Comparison of ENCODE assay signal across 13 cellular contexts in genomic region chr16:3007059-3007956, GRCh38. TPM values are rescaled to one million over a fixed set of nuclear protein-coding genes. Genes with fewer than 3 reads are reported as not detected.
DNase-seq lines count a peak whose midpoint lies in the region; ATAC-seq, FAIRE-seq and TF ChIP-seq lines count a peak whose summit lies in the region.
"Had no signal": no experiment of that assay in that cellular context is flagged by ENCODE, and none has a peak within 500 bp of the region (broad histone marks: within the 10 kb centered on the region; RNA-seq: fewer than 3 reads in every experiment).

No MANE protein-coding gene starts in this region.

- H3K79me2 ChIP-seq in GM12878 (ENCODE audit: control insufficient read depth, insufficient read depth, low read length), result no peaks in the 10 kb centered on the region

- H3K4me1 ChIP-seq in GM12878 (ENCODE audit: control insufficient read depth, insufficient read depth, low read length), result peaks cover 17% of the 10 kb centered on the region
- H3K4me1 ChIP-seq in mucosa of rectum (ENCODE audit: control insufficient read depth in 2 of 2, insufficient read depth in 2 of 2, low read length in 2 of 2), result peaks cover 32 to 37% of the 10 kb centered on the region in 2 donors

- peaks cover 0 to 17% of the 10 kb centered on the region in 2 experiments for H3K27me3 ChIP-seq in GM12878 (replicated peaks in 1 of 2; ENCODE audit: control insufficient read depth in 2 of 2, insufficient read depth in 2 of 2, low read length in 1 of 2)
- peaks cover 0 to 13% of the 10 kb centered on the region in 2 donors for H3K27me3 ChIP-seq in mucosa of rectum (ENCODE audit: control insufficient read depth in 2 of 2, insufficient read depth in 2 of 2, low read length in 2 of 2)
- H3K27me3 ChIP-seq in dorsolateral prefrontal cortex, result peaks cover 0 to 32% (median 8%) of the 10 kb centered on the region in 45 donors
- H3K27me3 ChIP-seq: thyroid gland had no signal

- no peak overlapping the region; the same call in 1 of the 2 replicates for H2AFZ ChIP-seq in GM12878 (ENCODE audit: control insufficient read depth, low read depth, low read length)

- DNase-seq in Calu3 (peak; percentile 52), KG1 (lab: John Stamatoyannopoulos, UW) (peak; percentile 38), GM12878 (ENCODE audit: low read depth, low spot score) (no peak), DMS114 treated with DMSO at 0.1 percent for 48 hours (lab: John Stamatoyannopoulos, UW; ENCODE audit: unreplicated experiment) (no peak), dorsolateral prefrontal cortex (no peak)
- DNase-seq: COR-L47, thyroid gland had no signal

- H3K27ac Mint-ChIP-seq in Calu3 (ENCODE audit: unreplicated experiment), result peak overlapping the region; percentile 76

- no peak overlapping the region for H3K9ac ChIP-seq in GM12878 (ENCODE audit: control insufficient read depth, insufficient read depth, low read length)
- peak overlapping the region; percentile 60 for H3K9ac ChIP-seq in mucosa of rectum (ENCODE audit: low read depth in 1 of 2, low read length in 2 of 2)

- intact Hi-C loops in Calu3 (cut with micrococcal nuclease; ENCODE audit: unreplicated experiment), result loop anchor here (1.0 kb wide), 1 partner anchor 13 kb away; the partner anchor contains the start of gene TNFRSF12A
- intact Hi-C loops in GM12878 (cut with micrococcal nuclease; ENCODE audit: unreplicated experiment), result no loop called here
- intact Hi-C loops in dorsolateral prefrontal cortex (cut with DNase I), result loop anchor here in 1 of 2 donors (2.0 kb wide), 1 partner anchor 23 kb away; no protein-coding TSS in a partner anchor

- no peak for TF ChIP-seq POLR2A in GM12878 (IDR thresholded peaks at IDR 0.05; ENCODE audit: low read depth, low read length)

- H3K9me3 Mint-ChIP-seq in Calu3 (ENCODE audit: low read depth, unreplicated experiment), result no peaks in the 10 kb centered on the region

- BruUV-seq in Calu3 (replicated peaks; lab: Mats Ljungman, UMichigan) (TSS peak; percentile 40), GM12878 (replicated peaks; lab: Mats Ljungman, UMichigan) (no TSS peak)

- WGBS in GM12878 (ENCODE audit: insufficient coverage, insufficient replicate concordance, low lambda C conversion rate, missing lambda C conversion rate), result 28% methylated on average over 13 of the region's 13 CpGs

- H4K20me1 ChIP-seq in GM12878 (ENCODE audit: control insufficient read depth, insufficient read depth), result no peaks in the 10 kb centered on the region

- in situ Hi-C loops in GM12878 (cut with MboI), result no loop called here

- no peaks in the 10 kb centered on the region for H3K36me3 ChIP-seq in GM12878 (ENCODE audit: control insufficient read depth in 2 of 2, insufficient read depth in 2 of 2, low read length in 1 of 2)
- H3K36me3 ChIP-seq in mucosa of rectum (ENCODE audit: control insufficient read depth in 2 of 2, insufficient read depth in 2 of 2, low read length in 2 of 2), result no peaks in the 10 kb centered on the region
- H3K36me3 ChIP-seq: thyroid gland had no signal

- RAD21 ChIA-PET in GM12878 (lab: Charles Lee; ENCODE audit: unreplicated experiment), result interaction anchor here (1.5 to 2.1 kb wide), 2 partner anchors 15 to 21 kb away, joined by 7 to 8 read pairs; no protein-coding TSS in a partner anchor

- no peak for TF ChIP-seq RAD21 in GM12878 (IDR thresholded peaks at IDR 0.05; ENCODE audit: insufficient read depth, low read depth, low read length)

- H3K27me3 Mint-ChIP-seq in Calu3 (ENCODE audit: unreplicated experiment), result no peaks in the 10 kb centered on the region

- SMC1A ChIA-PET in GM12878 (lab: Charles Lee; ENCODE audit: uncharacterized antibody, unreplicated experiment), result interaction anchor here (7.2 kb wide), 1 partner anchor 19 kb away, joined by 91 read pairs; the partner anchor contains the start of genes HCFC1R1 and THOC6

- H3K4me3 ChIP-seq in GM12878 (no peak overlapping the region), mucosa of rectum (ENCODE audit: low read length in 2 of 2) (peak overlapping the region; percentile 37 to 60), dorsolateral prefrontal cortex (peak overlapping the region in 3 of 59 donors; percentile 12 to 27 (median 15))
- H3K4me3 ChIP-seq: thyroid gland had no signal

- CTCF ChIA-PET in Calu3 (lab: Charles Lee) (interaction anchor here (1.0 to 7.7 kb wide), 3 partner anchors 13 to 24 kb away, joined by 5 to 126 read pairs (median 5); partner anchors contain the start of genes CLDN6, HCFC1R1, THOC6 and TNFRSF12A), GM12878 (lab: Yijun Ruan, JAX) (interaction anchor here (0.9 to 11.3 kb wide), 2 partner anchors 19 to 52 kb away, joined by 3 to 421 read pairs; partner anchors contain the start of genes CLDN6, HCFC1R1, THOC6 and TNFRSF12A)

- no peak overlapping the region for H3K27ac ChIP-seq in GM12878 (ENCODE audit: control insufficient read depth, insufficient read depth)
- H3K27ac ChIP-seq in mucosa of rectum (ENCODE audit: low read depth in 2 of 2, low read length in 2 of 2), result peak overlapping the region; percentile 90 to 91
- H3K27ac ChIP-seq in dorsolateral prefrontal cortex, result peak overlapping the region in 6 of 59 donors; percentile 17 to 44 (median 26)
- H3K27ac ChIP-seq: thyroid gland had no signal

- no peak for TF ChIP-seq EP300 in GM12878 (IDR thresholded peaks at IDR 0.05; ENCODE audit: borderline replicate concordance in 1 of 2, control insufficient read depth in 1 of 2, low read depth in 2 of 2, low read length in 2 of 2)

- TF ChIP-seq CTCF in Calu3 (IDR thresholded peaks at IDR 0.05; ENCODE audit: unreplicated experiment) (no peak), GM12878 (IDR thresholded peaks at IDR 0.05 in 2 of 3, conservative IDR thresholded peaks at IDR 0.05 in 1 of 3; ENCODE audit: control insufficient read depth in 2 of 3, extremely low read depth in 1 of 3, insufficient read depth in 1 of 3, low read depth in 3 of 3, low read length in 3 of 3) (no peak), dorsolateral prefrontal cortex (IDR thresholded peaks at IDR 0.05 in 54 of 56, conservative IDR thresholded peaks at IDR 0.05 in 2 of 56; ENCODE audit: low read depth in 1 of 56, partially characterized antibody in 56 of 56) (no peak)

- peak overlapping the region; percentile 87 for H3K4me3 Mint-ChIP-seq in Calu3 (ENCODE audit: low read depth, unreplicated experiment)

- H3K4me2 ChIP-seq in GM12878 (ENCODE audit: control insufficient read depth, insufficient read depth), result peak overlapping the region; percentile 26; the same call in 1 of the 2 replicates

- FAIRE-seq in GM12878 (lab: Jason Lieb, UNC), result peak; percentile 41

- POLR2A ChIA-PET in GM12878 (lab: Charles Lee), result interaction anchor here (0.6 to 2.1 kb wide), 4 partner anchors 12 to 25 kb away, joined by 3 to 5 read pairs (median 4); partner anchors contain the start of gene TNFRSF12A

- peaks cover 37% of the 10 kb centered on the region for H3K4me1 Mint-ChIP-seq in Calu3 (ENCODE audit: low read depth, unreplicated experiment)

- peaks cover 92% of the 10 kb centered on the region for H3K36me3 Mint-ChIP-seq in Calu3 (ENCODE audit: insufficient read depth, unreplicated experiment)

- H3K9me3 ChIP-seq in GM12878 (replicated peaks; ENCODE audit: control insufficient read depth, insufficient read depth, low read length), result no peaks in the 10 kb centered on the region
- no peaks in the 10 kb centered on the region for H3K9me3 ChIP-seq in mucosa of rectum (ENCODE audit: control insufficient read depth in 2 of 2, low read length in 2 of 2)
- H3K9me3 ChIP-seq: thyroid gland had no signal

- no peak for ATAC-seq in GM12878
- no peak for ATAC-seq in HG03196 (IDR thresholded peaks at IDR 0.05; ENCODE audit: unreplicated experiment)
- ATAC-seq in GM19397 (IDR thresholded peaks at IDR 0.05; ENCODE audit: unreplicated experiment), result no peak
- ATAC-seq: activated CD4-positive, CD25-positive, alpha-beta regulatory T cell treated with anti-CD3 and anti-CD28 coated beads, Interleukin-2, amount 50 U/mL, for 24 hours had no signal

RNA-seq across cellular contexts. Expression of gene CLDN9, which starts 5.4 kb away (rescaled TPM):
- total RNA-seq in Calu3 (2022) (13.5 and 17.8 TPM in 2 replicates), GM12878 (2014; rRNA removed) (not detected in 2 replicates), GM12878 (2014; rRNA removed; fragmentation: Illumina TruSeq; extraction: Trizol) (not detected in 2 replicates), GM12878 (2021) (not detected in 2 replicates), dorsolateral prefrontal cortex (10 to 100 TPM in 1 of 120 experiments, 1 to 10 TPM in 118, under 1 TPM in 1; 0.98 to 11.7 (median 3.4) TPM)
- not detected in 2 replicates for total RNA-seq in GM12878 (2013; cell fraction: nucleolus; rRNA removed)
- polyA plus RNA-seq in GM12878 (2011; ENCODE audit: low read depth), result not detected
- polyA plus RNA-seq in GM12878 (2011; rRNA removed) (not detected in 2 replicates), GM12878 (2014; fragmentation: Illumina TruSeq; extraction: Trizol) (not detected in 2 replicates), GM12878 (2014; fragmentation: Nextera tagmentation; extraction: Ambion mirVana) (not detected), GM12878 (2014; rRNA removed) (not detected in 2 replicates), GM12878 (2016; fragmentation: Nextera tagmentation; extraction: Ambion mirVana) (not detected)
- polyA plus RNA-seq in GM12878 (2011; cell fraction: cytosol; rRNA removed), result not detected in 2 replicates
- 0.12 TPM in 1 of 2 replicates, not detected in the other for polyA plus RNA-seq in GM12878 (2011; cell fraction: nucleus; rRNA removed)
- polyA plus RNA-seq in GM12878 (2012), result 0.08 TPM in 1 of 2 replicates, not detected in the other
- 0.26 TPM in 1 of 2 replicates, not detected in the other for polyA minus RNA-seq in GM12878 (2011; rRNA and poly(A)+ RNA removed)
- polyA minus RNA-seq in GM12878 (2011; cell fraction: cytosol; rRNA and poly(A)+ RNA removed), result not detected in 2 replicates
- not detected in 2 replicates for polyA minus RNA-seq in GM12878 (2011; cell fraction: nucleus; rRNA and poly(A)+ RNA removed)
- total RNA-seq: fibroblast of lung, LHCN-M2 had no signal
- polyA plus RNA-seq: fibroblast of lung had no signal

RNA-seq across cellular contexts. Expression of gene CLDN6, which starts 10.7 kb away (rescaled TPM):
- total RNA-seq in Calu3 (2022) (1.2 and 2.1 TPM in 2 replicates), GM12878 (2014; rRNA removed) (not detected in 2 replicates), GM12878 (2014; rRNA removed; fragmentation: Illumina TruSeq; extraction: Trizol) (not detected in 2 replicates), GM12878 (2021) (0.26 and 0.61 TPM in 2 replicates), dorsolateral prefrontal cortex (1 to 10 TPM in 3 of 120 experiments, under 1 TPM in 24, not detected in 93; 0.28 to 1.5 (median 0.47) TPM)
- not detected in 2 replicates for total RNA-seq in GM12878 (2013; cell fraction: nucleolus; rRNA removed)
- polyA plus RNA-seq in GM12878 (2011; ENCODE audit: low read depth), result not detected
- polyA plus RNA-seq in GM12878 (2011; rRNA removed) (not detected in 2 replicates), GM12878 (2014; fragmentation: Illumina TruSeq; extraction: Trizol) (not detected in 2 replicates), GM12878 (2014; fragmentation: Nextera tagmentation; extraction: Ambion mirVana) (not detected), GM12878 (2014; rRNA removed) (not detected in 2 replicates), GM12878 (2016; fragmentation: Nextera tagmentation; extraction: Ambion mirVana) (under 1 TPM; 0.15 to 0.23 TPM)
- 0.13 TPM in 1 of 2 replicates, not detected in the other for polyA plus RNA-seq in GM12878 (2011; cell fraction: cytosol; rRNA removed)
- polyA plus RNA-seq in GM12878 (2011; cell fraction: nucleus; rRNA removed), result not detected in 2 replicates
- polyA plus RNA-seq in GM12878 (2012), result not detected in 2 replicates
- not detected in 2 replicates for polyA minus RNA-seq in GM12878 (2011; rRNA and poly(A)+ RNA removed)
- polyA minus RNA-seq in GM12878 (2011; cell fraction: cytosol; rRNA and poly(A)+ RNA removed), result not detected in 2 replicates
- polyA minus RNA-seq in GM12878 (2011; cell fraction: nucleus; rRNA and poly(A)+ RNA removed), result not detected in 2 replicates
- total RNA-seq: fibroblast of lung, thyroid gland had no signal

RNA-seq across cellular contexts. Expression of gene TNFRSF12A, which starts 12.9 kb away (rescaled TPM):
- total RNA-seq in Calu3 (2022) (478 and 509 TPM in 2 replicates), GM12878 (2014; rRNA removed) (0.44 and 1.4 TPM in 2 replicates), GM12878 (2014; rRNA removed; fragmentation: Illumina TruSeq; extraction: Trizol) (0.28 and 0.67 TPM in 2 replicates), GM12878 (2021) (0.58 and 0.90 TPM in 2 replicates), dorsolateral prefrontal cortex (10 to 100 TPM in 3 of 120 experiments, 1 to 10 TPM in 105, under 1 TPM in 9, not detected in 3; 0.58 to 15.6 (median 3.2) TPM)
- total RNA-seq in GM12878 (2013; cell fraction: nucleolus; rRNA removed), result 0.98 TPM in 1 of 2 replicates, not detected in the other
- polyA plus RNA-seq in GM12878 (2011; ENCODE audit: low read depth), result not detected
- polyA plus RNA-seq in GM12878 (2011; rRNA removed) (0.62 and 1.0 TPM in 2 replicates), GM12878 (2014; fragmentation: Illumina TruSeq; extraction: Trizol) (0.35 TPM in 1 of 2 replicates, not detected in the other), GM12878 (2014; fragmentation: Nextera tagmentation; extraction: Ambion mirVana) (not detected), GM12878 (2014; rRNA removed) (0.67 and 1.7 TPM in 2 replicates), GM12878 (2016; fragmentation: Nextera tagmentation; extraction: Ambion mirVana) (1 to 10 TPM; 1.5 TPM)
- 1.2 and 1.6 TPM in 2 replicates for polyA plus RNA-seq in GM12878 (2011; cell fraction: cytosol; rRNA removed)
- 2.9 and 3.5 TPM in 2 replicates for polyA plus RNA-seq in GM12878 (2011; cell fraction: nucleus; rRNA removed)
- 0.24 and 0.45 TPM in 2 replicates for polyA plus RNA-seq in GM12878 (2012)
- polyA minus RNA-seq in GM12878 (2011; rRNA and poly(A)+ RNA removed), result 0.51 and 1.6 TPM in 2 replicates
- 2.8 and 3.5 TPM in 2 replicates for polyA minus RNA-seq in GM12878 (2011; cell fraction: cytosol; rRNA and poly(A)+ RNA removed)
- polyA minus RNA-seq in GM12878 (2011; cell fraction: nucleus; rRNA and poly(A)+ RNA removed), result 2.3 and 2.5 TPM in 2 replicates

RNA-seq across cellular contexts. Expression of gene HCFC1R1, which starts 16.4 kb away (rescaled TPM):
- total RNA-seq in Calu3 (2022) (61.1 and 75.4 TPM in 2 replicates), GM12878 (2014; rRNA removed) (35.9 and 40.7 TPM in 2 replicates), GM12878 (2014; rRNA removed; fragmentation: Illumina TruSeq; extraction: Trizol) (13.7 and 14.6 TPM in 2 replicates), GM12878 (2021) (26.6 and 31.7 TPM in 2 replicates), dorsolateral prefrontal cortex (100 to 1,000 TPM in 12 of 120 experiments, 10 to 100 TPM in 108; 50.9 to 124 (median 83.2) TPM)
- 2.1 and 4.9 TPM in 2 replicates for total RNA-seq in GM12878 (2013; cell fraction: nucleolus; rRNA removed)
- polyA plus RNA-seq in GM12878 (2011; ENCODE audit: low read depth), result 19.7 TPM
- polyA plus RNA-seq in GM12878 (2011; rRNA removed) (6.8 and 14.3 TPM in 2 replicates), GM12878 (2014; fragmentation: Illumina TruSeq; extraction: Trizol) (4.8 and 11.5 TPM in 2 replicates), GM12878 (2014; fragmentation: Nextera tagmentation; extraction: Ambion mirVana) (10 to 100 TPM in 1 of 2 experiments, 1 to 10 TPM in 1; 2.8 to 10.2 TPM), GM12878 (2014; rRNA removed) (41.9 and 48.1 TPM in 2 replicates), GM12878 (2016; fragmentation: Nextera tagmentation; extraction: Ambion mirVana) (10 to 100 TPM; 31.4 to 42.5 TPM)
- polyA plus RNA-seq in GM12878 (2011; cell fraction: cytosol; rRNA removed), result 32.2 and 43.9 TPM in 2 replicates
- polyA plus RNA-seq in GM12878 (2011; cell fraction: nucleus; rRNA removed), result 23.6 and 24.4 TPM in 2 replicates
- 32.7 and 35.7 TPM in 2 replicates for polyA plus RNA-seq in GM12878 (2012)
- polyA minus RNA-seq in GM12878 (2011; rRNA and poly(A)+ RNA removed), result 3.3 and 14.3 TPM in 2 replicates
- polyA minus RNA-seq in GM12878 (2011; cell fraction: cytosol; rRNA and poly(A)+ RNA removed), result 14.7 and 14.8 TPM in 2 replicates
- polyA minus RNA-seq in GM12878 (2011; cell fraction: nucleus; rRNA and poly(A)+ RNA removed), result 3.3 and 5.1 TPM in 2 replicates

RNA-seq across cellular contexts. Expression of gene THOC6, which starts 16.5 kb away (rescaled TPM):
- total RNA-seq in Calu3 (2022), result 50.8 and 54.4 TPM in 2 replicates
- 8.7 and 11.1 TPM in 2 replicates for total RNA-seq in GM12878 (2013; cell fraction: nucleolus; rRNA removed)
- total RNA-seq in GM12878 (2014; rRNA removed), result 21.6 and 28.5 TPM in 2 replicates
- 15.1 and 15.9 TPM in 2 replicates for total RNA-seq in GM12878 (2014; rRNA removed; fragmentation: Illumina TruSeq; extraction: Trizol)
- total RNA-seq in GM12878 (2021), result 31.6 and 33.1 TPM in 2 replicates
- polyA plus RNA-seq in GM12878 (2011; ENCODE audit: low read depth), result 12.2 TPM
- 15.5 and 27.3 TPM in 2 replicates for polyA plus RNA-seq in GM12878 (2011; rRNA removed)
- polyA plus RNA-seq in GM12878 (2011; cell fraction: cytosol; rRNA removed), result 46.8 and 56.3 TPM in 2 replicates
- polyA plus RNA-seq in GM12878 (2011; cell fraction: nucleus; rRNA removed), result 79.2 and 92.0 TPM in 2 replicates
- polyA plus RNA-seq in GM12878 (2012), result 21.6 and 22.1 TPM in 2 replicates
- polyA plus RNA-seq in GM12878 (2014; fragmentation: Illumina TruSeq; extraction: Trizol), result 4.8 and 14.3 TPM in 2 replicates
- 1 to 10 TPM; 1.0 to 2.4 TPM for polyA plus RNA-seq in GM12878 (2014; fragmentation: Nextera tagmentation; extraction: Ambion mirVana)
- 31.7 and 35.2 TPM in 2 replicates for polyA plus RNA-seq in GM12878 (2014; rRNA removed)
- polyA plus RNA-seq in GM12878 (2016; fragmentation: Nextera tagmentation; extraction: Ambion mirVana), result 10 to 100 TPM; 53.7 to 54.4 TPM
- polyA minus RNA-seq in GM12878 (2011; rRNA and poly(A)+ RNA removed), result 24.2 and 39.7 TPM in 2 replicates
- 15.9 and 22.9 TPM in 2 replicates for polyA minus RNA-seq in GM12878 (2011; cell fraction: cytosol; rRNA and poly(A)+ RNA removed)
- polyA minus RNA-seq in GM12878 (2011; cell fraction: nucleus; rRNA and poly(A)+ RNA removed), result 12.2 and 14.4 TPM in 2 replicates
- total RNA-seq in dorsolateral prefrontal cortex, result 10 to 100 TPM in 31 of 120 experiments, 1 to 10 TPM in 89; 4.3 to 13.3 (median 8.8) TPM

Comparison
In these comparisons a context has a peak if more than half of its experiments do, and no peak if none do; other contexts are left out.
1. DNase-seq: peak in Calu3 (single experiment) and KG1 (single experiment); none in GM12878 (single experiment), DMS114 treated with DMSO at 0.1 percent for 48 hours (single experiment) and dorsolateral prefrontal cortex (0 of 10).
2. RNA of gene TNFRSF12A, which starts 12.9 kb away (total RNA-seq): 478 to 509 TPM in Calu3; 0.58 to 15.6 TPM in dorsolateral prefrontal cortex and 0.28 to 1.4 TPM in GM12878; every median in the first group is over 10 times any median in the second.